Comparison of ENCODE assay signal across 8 cellular contexts in the genomic region with DNA sequence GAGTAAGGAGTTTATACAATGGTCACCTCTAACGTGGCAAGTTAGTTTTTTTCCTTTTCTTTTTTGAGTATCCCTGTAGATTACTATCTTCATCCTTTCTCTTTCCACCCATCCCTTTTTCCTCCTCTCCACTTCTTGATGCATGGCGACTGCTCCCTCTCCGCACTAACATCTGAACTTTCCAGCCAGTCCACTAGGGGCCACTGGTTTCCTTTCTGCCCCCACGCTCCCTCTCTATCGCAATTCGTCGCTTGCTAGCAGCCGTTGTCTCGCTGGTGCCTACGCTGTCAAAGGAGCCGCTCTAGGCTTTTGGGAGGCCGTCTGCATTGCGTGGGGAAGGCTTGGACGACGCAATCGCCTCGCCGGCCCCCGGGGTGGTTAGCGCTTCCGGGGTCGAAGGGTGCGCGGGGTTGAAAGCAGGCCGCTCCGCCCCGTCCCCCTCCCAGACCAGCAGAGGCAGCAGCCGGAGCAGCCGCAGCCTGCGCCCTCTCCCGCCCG. TPM values are rescaled to one million over a fixed set of nuclear protein-coding genes. Genes with fewer than 3 reads are reported as not detected.
A peak's percentile ranks its signal among the peaks of the same experiment; 100 is the strongest.
DNase-seq lines count a peak whose midpoint lies in the region; ATAC-seq lines count a peak whose summit lies in the region.

Gene PCBP2 (plus strand): TSS at position 442 of the 498 bp plus-strand sequence. CDS start 2,699 bp downstream, outside the sequence.

- peak within 1 kb of the TSS; percentile 89 to 100 (median 100) for H3K27ac Mint-ChIP-seq in naive thymus-derived CD8-positive, alpha-beta T cell

- ATAC-seq in GM21825 (IDR thresholded peaks at IDR 0.05; ENCODE audit: unreplicated experiment) = peak; percentile 96
- peak; percentile 95 to 96 for ATAC-seq in naive thymus-derived CD8-positive, alpha-beta T cell

- H3K27me3 Mint-ChIP-seq in naive thymus-derived CD8-positive, alpha-beta T cell = peaks cover 0 to 1% (median 0%) of the 10 kb centered on the region in 5 donors

- H3K9me3 Mint-ChIP-seq in naive thymus-derived CD8-positive, alpha-beta T cell = no peaks in the 10 kb centered on the region

- DNase-seq in Daoy (ENCODE audit: low read depth) (peak; percentile 100), Kasumi-1 (lab: John Stamatoyannopoulos, UW) (peak; percentile 100), RPMI7951 (ENCODE audit: low read depth) (peak; percentile 99), fibroblast of gingiva (ENCODE audit: low read depth) (peak; percentile 100)
- peak; percentile 93 to 98 for DNase-seq in activated T-helper 1 cell treated with anti-CD3 and anti-CD28 coated beads, Interleukin-2, amount 50 U/mL, for 16 hours (ENCODE audit: low read depth in 1 of 2, low spot score in 1 of 2)
- DNase-seq in naive thymus-derived CD8-positive, alpha-beta T cell = peak; percentile 92 to 99 (median 96)
- peak; percentile 98 for DNase-seq in stimulated activated naive CD4-positive, alpha-beta T cell treated with Interleukin-2 at 50 U/mL for 16 hours (lab: John Stamatoyannopoulos, UW)

- peak within 1 kb of the TSS; percentile 90 to 100 (median 99) for H3K4me3 Mint-ChIP-seq in naive thymus-derived CD8-positive, alpha-beta T cell

- H3K4me1 Mint-ChIP-seq in naive thymus-derived CD8-positive, alpha-beta T cell = peaks cover 19 to 45% (median 38%) of the 10 kb centered on the region in 4 donors

- H3K36me3 Mint-ChIP-seq in naive thymus-derived CD8-positive, alpha-beta T cell = peaks cover 0 to 48% (median 4%) of the 10 kb centered on the region in 3 donors

- POLR2A ChIA-PET in naive thymus-derived CD8-positive, alpha-beta T cell (lab: Charles Lee) = interaction anchor here (0.7 to 2.3 kb wide), 8 partner anchors 10 to 151 kb away, joined by 3 to 15 read pairs (median 4); partner anchors contain the start of genes AAAS, PRR13 and TARBP2

RNA-seq across cellular contexts. Expression of gene PCBP2, which starts in this region (rescaled TPM):
- 120 and 148 TPM in 2 replicates for total RNA-seq in Daoy (2014; rRNA removed; shearing (Covaris generic))
- 132 and 135 TPM in 2 replicates for total RNA-seq in RPMI7951 (2014; rRNA removed; shearing (Covaris generic))
- total RNA-seq in naive thymus-derived CD8-positive, alpha-beta T cell = 100 to 1,000 TPM; 858 to 917 TPM
- polyA plus RNA-seq in naive thymus-derived CD8-positive, alpha-beta T cell = 100 to 1,000 TPM; 143 to 157 (median 152) TPM

Comparison
In these comparisons a context has a peak if more than half of its experiments do, and no peak if none do; other contexts are left out.
1. Peak in every context shown above with its lines: DNase-seq and ATAC-seq.